Comparison of ENCODE assay signal across 1 cellular context in the genomic region with DNA sequence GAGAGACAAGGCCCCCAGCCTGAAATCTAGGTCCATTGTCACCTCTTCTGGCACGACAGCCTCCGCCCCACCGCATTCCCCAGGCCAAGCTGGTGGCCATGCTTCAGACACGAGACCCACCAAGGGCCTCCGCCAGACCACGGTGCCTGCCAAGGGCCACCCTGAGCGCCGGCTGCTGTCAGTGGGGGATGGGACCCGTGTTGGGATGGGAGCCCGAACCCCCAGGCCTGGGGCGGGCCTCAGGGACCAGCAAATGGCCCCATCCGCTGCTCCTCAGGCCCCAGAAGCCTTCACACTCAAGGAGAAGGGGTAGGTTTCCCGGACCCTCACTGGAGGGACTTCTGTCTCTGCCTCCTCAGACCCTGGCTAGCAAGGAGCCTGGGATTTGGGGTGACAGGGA.
TF ChIP-seq lines count a peak whose summit lies in the region.

No MANE protein-coding gene starts in this region.

TF ChIP-seq in K562, 482 proteins besides CTCF, POLR2A, EP300 and RAD21:
- no peak for TF ChIP-seq KAT7 (CRISPR knock-in tag; IDR thresholded peaks at IDR 0.05; ENCODE audit: borderline replicate concordance)
- TF ChIP-seq, protein P1, sequence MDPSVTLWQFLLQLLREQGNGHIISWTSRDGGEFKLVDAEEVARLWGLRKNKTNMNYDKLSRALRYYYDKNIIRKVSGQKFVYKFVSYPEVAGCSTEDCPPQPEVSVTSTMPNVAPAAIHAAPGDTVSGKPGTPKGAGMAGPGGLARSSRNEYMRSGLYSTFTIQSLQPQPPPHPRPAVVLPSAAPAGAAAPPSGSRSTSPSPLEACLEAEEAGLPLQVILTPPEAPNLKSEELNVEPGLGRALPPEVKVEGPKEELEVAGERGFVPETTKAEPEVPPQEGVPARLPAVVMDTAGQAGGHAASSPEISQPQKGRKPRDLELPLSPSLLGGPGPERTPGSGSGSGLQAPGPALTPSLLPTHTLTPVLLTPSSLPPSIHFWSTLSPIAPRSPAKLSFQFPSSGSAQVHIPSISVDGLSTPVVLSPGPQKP (CRISPR knock-in tag; IDR thresholded peaks at IDR 0.05), result no peak
- no peak for TF ChIP-seq ZSCAN29 (IDR thresholded peaks at IDR 0.05)
- no peak for TF ChIP-seq ZNF830 (CRISPR knock-in tag; IDR thresholded peaks at IDR 0.05)
- no peak for TF ChIP-seq MYBL2 (IDR thresholded peaks at IDR 0.05; ENCODE audit: low read depth)
- TF ChIP-seq MYBL2 (CRISPR knock-in tag; IDR thresholded peaks at IDR 0.05; ENCODE audit: borderline replicate concordance), result no peak
